In the genomic region with DNA sequence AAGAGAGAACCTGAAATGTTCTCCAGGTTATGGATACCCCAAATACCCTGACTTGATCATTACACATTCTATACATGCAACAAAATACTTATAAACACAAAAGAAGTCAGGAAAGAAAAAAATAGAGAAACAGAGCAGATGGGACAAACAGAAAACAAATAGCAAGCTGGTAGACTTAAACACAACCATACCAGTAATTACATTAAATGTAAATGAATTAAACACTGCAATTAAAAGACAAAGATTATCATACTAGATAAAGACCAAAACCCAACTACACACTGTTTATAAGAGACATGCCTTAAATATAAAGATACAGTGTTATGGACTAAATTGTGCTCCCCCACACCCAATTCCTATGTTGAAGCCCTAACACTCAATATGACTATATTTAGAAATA, we compare ENCODE assay signal across 8 cellular contexts.
"Had no signal": no experiment of that assay in that cellular context is flagged by ENCODE, and none has a peak within 500 bp of the region (broad histone marks: within the 10 kb centered on the region; RNA-seq: fewer than 3 reads in every experiment).

No MANE protein-coding gene starts in this region.

- DNase-seq: GM23248, GOT3, H7, IMR-90, KBM-7 had no signal

- H3K4me3 ChIP-seq: GM23248, HAP-1 had no signal

- ATAC-seq: HCT116 had no signal

- H3K36me3 ChIP-seq: HAP-1 had no signal

- H3K4me1 ChIP-seq: HAP-1 had no signal

- H3K27ac ChIP-seq: GM23248, KMS-11 had no signal
